ENCODE assay signal across 1 cellular context in the genomic region with DNA sequence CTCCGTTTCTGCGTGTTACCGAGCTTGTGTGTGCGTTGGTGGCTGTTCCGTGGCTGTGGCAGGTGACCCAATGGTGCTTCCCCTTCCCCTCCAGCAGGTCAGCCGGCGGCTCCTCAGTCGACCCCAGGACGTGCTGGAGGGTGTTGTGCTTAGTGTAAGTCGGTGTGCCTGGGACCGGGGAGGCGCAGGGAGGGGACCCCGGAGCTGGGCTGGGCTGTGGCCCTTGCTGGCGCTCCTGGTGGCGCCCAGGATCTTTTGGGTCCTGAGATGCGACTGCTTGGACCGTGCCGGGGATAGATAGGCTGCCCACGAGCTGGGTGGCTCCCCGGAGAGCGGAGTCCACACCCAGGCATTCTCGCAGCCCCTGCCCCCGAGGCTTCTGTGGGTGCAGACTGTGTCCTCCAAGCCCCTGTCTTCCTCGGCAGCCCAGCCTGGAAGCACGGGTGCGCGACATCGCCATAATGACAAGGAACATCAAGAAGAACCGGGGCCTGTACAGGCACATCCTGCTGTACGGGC.
TF ChIP-seq lines count a peak whose summit lies in the region.

No MANE protein-coding gene starts in this region.

TF ChIP-seq in K562, 482 proteins besides CTCF, POLR2A, EP300 and RAD21:
- no peak for TF ChIP-seq NFYB (IDR thresholded peaks at IDR 0.05; ENCODE audit: extremely low read depth, insufficient read length)
- no peak for TF ChIP-seq FOSL1 (tag; conservative IDR thresholded peaks at IDR 0.05)
- no peak for TF ChIP-seq EGR1 (conservative IDR thresholded peaks at IDR 0.05)
- no peak for TF ChIP-seq IRF2 (CRISPR knock-in tag; IDR thresholded peaks at IDR 0.05)
- no peak for TF ChIP-seq SREBF2 (CRISPR knock-in tag; IDR thresholded peaks at IDR 0.05)
- no peak for TF ChIP-seq HEY1 (CRISPR knock-in tag; IDR thresholded peaks at IDR 0.05; ENCODE audit: borderline replicate concordance)
- TF ChIP-seq DDX20 (tag; IDR thresholded peaks at IDR 0.05; ENCODE audit: low read depth) = no peak
- no peak for TF ChIP-seq ZNF778 (CRISPR knock-in tag; IDR thresholded peaks at IDR 0.05)
- no peak for TF ChIP-seq KHSRP (IDR thresholded peaks at IDR 0.05)
